In genomic region chr16:58459344-58460218, GRCh38 we compare ENCODE assay signal across 9 cellular contexts. TPM values are rescaled to one million over a fixed set of nuclear protein-coding genes. Genes with fewer than 3 reads are reported as not detected.
DNase-seq lines count a peak whose midpoint lies in the region; TF ChIP-seq lines count a peak whose summit lies in the region.
"Had no signal": no experiment of that assay in that cellular context is flagged by ENCODE, and none has a peak within 500 bp of the region (broad histone marks: within the 10 kb centered on the region; RNA-seq: fewer than 3 reads in every experiment).

No MANE protein-coding gene starts in this region.

- TF ChIP-seq CTCF in coronary artery (IDR thresholded peaks at IDR 0.05): no peak

- peak; percentile 72 for DNase-seq in H4 (ENCODE audit: low spot score)
- DNase-seq in SK-MEL-5 (ENCODE audit: low read depth, low spot score): peak; percentile 45
- peak; percentile 88 for DNase-seq in dermis blood vessel endothelial cell
- peak; percentile 34 to 49 for DNase-seq in stimulated activated CD4-positive, alpha-beta T cell treated with anti-CD3 and anti-CD28 coated beads, Interleukin-4, amount 100 ng/mL, for 48 hours (ENCODE audit: low read depth in 2 of 2)
- DNase-seq in NCI-H1436 (lab: John Stamatoyannopoulos, UW): no peak
- no peak for DNase-seq in amniotic stem cell (lab: John Stamatoyannopoulos, UW)
- DNase-seq in coronary artery (ENCODE audit: low spot score): no peak

- H3K4me3 ChIP-seq in coronary artery: no peak overlapping the region
- H3K4me3 ChIP-seq: hepatocyte, SJSA1 had no signal

- in situ Hi-C loops in SK-MEL-5 (cut with HindIII; ENCODE audit: low pct_unique_long_range_greater_than_20kb, low sequenced_read_pairs): no loop called here

- no peak overlapping the region for H3K27ac ChIP-seq in coronary artery
- H3K27ac ChIP-seq: hepatocyte, SJSA1 had no signal

RNA-seq across cellular contexts. Expression of gene NDRG4, which starts 40.4 kb away (rescaled TPM):
- 30.0 and 31.6 TPM in 2 replicates for total RNA-seq in H4 (2014; rRNA removed; shearing (Covaris generic))
- total RNA-seq in SK-MEL-5 (2014; rRNA removed; shearing (Covaris generic)): 0.05 TPM in 1 of 2 replicates, not detected in the other
- 0.02 and 0.22 TPM in 2 replicates for polyA plus RNA-seq in SK-MEL-5 (2015; cell fraction: cytosol; rRNA removed)
- polyA plus RNA-seq in SK-MEL-5 (2015; cell fraction: nucleus; rRNA removed): 0.09 TPM in 1 of 2 replicates, not detected in the other
- 62.6 and 89.0 TPM in 2 replicates for total RNA-seq in dermis blood vessel endothelial cell

RNA-seq across cellular contexts. Expression of gene SETD6, which starts 55.7 kb away (rescaled TPM):
- total RNA-seq in H4 (2014; rRNA removed; shearing (Covaris generic)): 15.3 and 17.7 TPM in 2 replicates
- total RNA-seq in SK-MEL-5 (2014; rRNA removed; shearing (Covaris generic)): 1.3 TPM in 2 replicates
- polyA plus RNA-seq in SK-MEL-5 (2015; cell fraction: cytosol; rRNA removed): 0.86 and 1.4 TPM in 2 replicates
- polyA plus RNA-seq in SK-MEL-5 (2015; cell fraction: nucleus; rRNA removed): 10.3 and 24.5 TPM in 2 replicates
- total RNA-seq in dermis blood vessel endothelial cell: 9.4 and 21.4 TPM in 2 replicates

Comparison
In these comparisons a context has a peak if more than half of its experiments do, and no peak if none do; other contexts are left out.
1. DNase-seq: peak in H4 (single experiment), SK-MEL-5 (single experiment), dermis blood vessel endothelial cell (single experiment) and stimulated activated CD4-positive, alpha-beta T cell treated with anti-CD3 and anti-CD28 coated beads, Interleukin-4, amount 100 ng/mL, for 48 hours (2 of 2); none in NCI-H1436 (single experiment), amniotic stem cell (single experiment) and coronary artery (single experiment).
2. RNA of gene NDRG4, which starts 40.4 kb away (total RNA-seq): 62.6 to 89.0 TPM in dermis blood vessel endothelial cell and 30.0 to 31.6 TPM in H4; 0.05 TPM in SK-MEL-5; every median in the first group is over 10 times any median in the second.